Comparison of ENCODE assay signal across 16 cellular contexts in genomic region chr6:118617350-118617957, GRCh38.
"Had no signal": no experiment of that assay in that cellular context is flagged by ENCODE, and none has a peak within 500 bp of the region (broad histone marks: within the 10 kb centered on the region; RNA-seq: fewer than 3 reads in every experiment).

No MANE protein-coding gene starts in this region.

- H3K9me3 Mint-ChIP-seq: activated naive CD4-positive, alpha-beta T cell treated with anti-CD3 and anti-CD28 coated beads, Interleukin-2, amount 50 U/mL, for 72 hours; activated T-cell treated with anti-CD3 and anti-CD28 coated beads, Interleukin-2, amount 50 U/mL, for 4 hours; stimulated activated naive CD8-positive, alpha-beta T cell treated with anti-CD3 and anti-CD28 coated beads, Interleukin-15, Interleukin-2, amounts not matched to agents 100 ng/mL and 50 ng/mL, for 24 hours; T-cell had no signal

- DNase-seq: activated CD4-positive, alpha-beta memory T cell treated with anti-CD3 and anti-CD28 coated beads, Interleukin-2, amount 10 ng/mL, durations not matched to agents 7 days and 5 days; activated CD4-positive, alpha-beta T cell treated with anti-CD3 and anti-CD28 coated beads for 48 hours; activated CD4-positive, CD25-positive, alpha-beta regulatory T cell; activated effector memory CD4-positive, alpha-beta T cell treated with anti-CD3 and anti-CD28 coated beads, Interleukin-2, amount 50 U/mL, for 16 hours; activated T-cell treated with anti-CD3 and anti-CD28 coated beads, Interleukin-2, amount 50 U/mL, for 4 hours; effector CD4-positive, alpha-beta T cell; heart right ventricle; left ventricle myocardium inferior; stimulated activated CD4-positive, alpha-beta T cell treated with anti-CD3 and anti-CD28 coated beads, Interleukin-2, amount 100 ng/mL, for 24 hours; T-cell; T-helper 9 cell; trophoblast cell had no signal

- H3K27me3 ChIP-seq: adrenal gland, heart right ventricle had no signal

- H3K4me3 ChIP-seq: adrenal gland, heart right ventricle, left ventricle myocardium inferior had no signal

- H3K27me3 Mint-ChIP-seq: activated CD4-positive, alpha-beta memory T cell treated with anti-CD3 and anti-CD28 coated beads, Interleukin-2, amount 10 ng/mL, durations not matched to agents 7 days and 5 days; stimulated activated naive CD8-positive, alpha-beta T cell treated with anti-CD3 and anti-CD28 coated beads, Interleukin-15, Interleukin-2, amounts not matched to agents 100 ng/mL and 50 ng/mL, for 24 hours; T-cell had no signal

- H3K27ac Mint-ChIP-seq: activated CD4-positive, alpha-beta memory T cell treated with anti-CD3 and anti-CD28 coated beads, Interleukin-2, amount 10 ng/mL, durations not matched to agents 7 days and 5 days; stimulated activated naive CD8-positive, alpha-beta T cell treated with anti-CD3 and anti-CD28 coated beads, Interleukin-15, Interleukin-2, amounts not matched to agents 100 ng/mL and 50 ng/mL, for 24 hours had no signal

- H3K9me3 ChIP-seq: adrenal gland had no signal

- H3K36me3 ChIP-seq: adrenal gland, heart right ventricle, left ventricle myocardium inferior had no signal

- H3K4me3 Mint-ChIP-seq: activated CD4-positive, alpha-beta memory T cell treated with anti-CD3 and anti-CD28 coated beads, Interleukin-2, amount 10 ng/mL, durations not matched to agents 7 days and 5 days; activated T-cell treated with anti-CD3 and anti-CD28 coated beads, Interleukin-2, amount 50 U/mL, for 4 hours; stimulated activated naive CD8-positive, alpha-beta T cell treated with anti-CD3 and anti-CD28 coated beads, Interleukin-15, Interleukin-2, amounts not matched to agents 100 ng/mL and 50 ng/mL, for 24 hours; T-cell had no signal

- H3K27ac ChIP-seq: adrenal gland, heart right ventricle, left ventricle myocardium inferior had no signal

- ATAC-seq: activated naive CD4-positive, alpha-beta T cell treated with anti-CD3 and anti-CD28 coated beads, Interleukin-2, amount 50 U/mL, for 72 hours; activated T-cell treated with anti-CD3 and anti-CD28 coated beads, Interleukin-2, amount 50 U/mL, for 4 hours; esophagus mucosa; heart right ventricle; T-cell had no signal
